Comparison of ENCODE assay signal across 23 cellular contexts in genomic region chr14:44463386-44464004, GRCh38. TPM values are rescaled to one million over a fixed set of nuclear protein-coding genes. Genes with fewer than 3 reads are reported as not detected.
DNase-seq lines count a peak whose midpoint lies in the region; ATAC-seq, FAIRE-seq and TF ChIP-seq lines count a peak whose summit lies in the region.
"Had no signal": no experiment of that assay in that cellular context is flagged by ENCODE, and none has a peak within 500 bp of the region (broad histone marks: within the 10 kb centered on the region; RNA-seq: fewer than 3 reads in every experiment).

No MANE protein-coding gene starts in this region.

- no peaks in the 10 kb centered on the region for H3K27me3 Mint-ChIP-seq in natural killer cell treated with Interleukin-12 subunit alpha and Interleukin-12 subunit beta and Interleukin-15 and Interleukin-18, amount 100 ng/mL, for 72 hours
- H3K27me3 Mint-ChIP-seq: activated naive CD8-positive, alpha-beta T cell treated with anti-CD3 and anti-CD28 coated beads for 36 hours; activated T-cell treated with anti-CD3 and anti-CD28 coated beads, Interleukin-2, amount 50 U/mL, for 24 hours; CD4-positive, alpha-beta T cell had no signal

- H3K27ac Mint-ChIP-seq in natural killer cell treated with Interleukin-12 subunit alpha and Interleukin-12 subunit beta and Interleukin-15 and Interleukin-18, amount 100 ng/mL, for 72 hours = no peak overlapping the region
- H3K27ac Mint-ChIP-seq: activated naive CD8-positive, alpha-beta T cell treated with anti-CD3 and anti-CD28 coated beads for 36 hours; activated T-cell treated with anti-CD3 and anti-CD28 coated beads, Interleukin-2, amount 50 U/mL, for 24 hours; CD4-positive, alpha-beta T cell had no signal

- H3K36me3 ChIP-seq in bronchial epithelial cell (ENCODE audit: control insufficient read depth, insufficient read depth, low read length) (no peaks in the 10 kb centered on the region), upper lobe of left lung (no peaks in the 10 kb centered on the region)

- peak; percentile 51 for DNase-seq in COLO668 (lab: John Stamatoyannopoulos, UW; ENCODE audit: unreplicated experiment)
- peak; percentile 48 for DNase-seq in NCI-H128 (lab: John Stamatoyannopoulos, UW; ENCODE audit: unreplicated experiment)
- DNase-seq in NCI-H2196 treated with DMSO at 0.1 percent for 48 hours (lab: John Stamatoyannopoulos, UW; ENCODE audit: unreplicated experiment) = peak; percentile 73
- no peak for DNase-seq in bronchial epithelial cell (ENCODE audit: low read depth)
- no peak for DNase-seq in upper lobe of left lung
- DNase-seq in natural killer cell treated with Interleukin-12 subunit alpha and Interleukin-12 subunit beta and Interleukin-15 and Interleukin-18, amount 100 ng/mL, for 72 hours (ENCODE audit: low spot score) = no peak
- DNase-seq in activated CD8-positive, alpha-beta memory T cell treated with anti-CD3 and anti-CD28 coated beads, Interleukin-2, amount 50 U/mL, for 48 hours = no peak
- DNase-seq: activated naive CD8-positive, alpha-beta T cell treated with anti-CD3 and anti-CD28 coated beads for 36 hours; activated T-cell treated with anti-CD3 and anti-CD28 coated beads, Interleukin-2, amount 50 U/mL, for 24 hours; caudate nucleus; CD4-positive, alpha-beta T cell; effector CD4-positive, alpha-beta T cell; GF-D8; H7; kidney glomerular epithelial cell; NCI-H526 treated with DMSO at 0.1 percent for 48 hours; right cardiac atrium had no signal

- no peak for TF ChIP-seq CTCF in bronchial epithelial cell (IDR thresholded peaks at IDR 0.05; ENCODE audit: insufficient read depth, low read length, severe bottlenecking)
- no peak for TF ChIP-seq CTCF in upper lobe of left lung (IDR thresholded peaks at IDR 0.05)

- FAIRE-seq in bronchial epithelial cell (lab: Jason Lieb, UNC) = peak; percentile 88
- FAIRE-seq: GM12892, RCC 7860 had no signal

- no peaks in the 10 kb centered on the region for H3K9me3 ChIP-seq in upper lobe of left lung

- H3K4me1 Mint-ChIP-seq in natural killer cell treated with Interleukin-12 subunit alpha and Interleukin-12 subunit beta and Interleukin-15 and Interleukin-18, amount 100 ng/mL, for 72 hours (ENCODE audit: low read depth in 2 of 2) = no peaks in the 10 kb centered on the region
- H3K4me1 Mint-ChIP-seq: activated naive CD8-positive, alpha-beta T cell treated with anti-CD3 and anti-CD28 coated beads for 36 hours had no signal

- H3K4me3 ChIP-seq in bronchial epithelial cell (ENCODE audit: low read depth, low read length) (no peak overlapping the region), upper lobe of left lung (no peak overlapping the region)
- H3K4me3 ChIP-seq: hepatocyte had no signal

- no peaks in the 10 kb centered on the region for H3K4me1 ChIP-seq in upper lobe of left lung

- 69 to 74% methylated on average over 4 of the region's 4 CpGs for WGBS in upper lobe of left lung, 2 donors

- H3K27me3 ChIP-seq in bronchial epithelial cell (ENCODE audit: control insufficient read depth, insufficient read depth, low read length) (no peaks in the 10 kb centered on the region), upper lobe of left lung (no peaks in the 10 kb centered on the region)
- H3K27me3 ChIP-seq: hepatocyte had no signal

- ATAC-seq in upper lobe of left lung (ENCODE audit: low FRiP score in 2 of 2) = no peak
- ATAC-seq in GM18870 (IDR thresholded peaks at IDR 0.05; ENCODE audit: unreplicated experiment) = no peak
- no peak for ATAC-seq in natural killer cell treated with Interleukin-12 subunit alpha and Interleukin-12 subunit beta and Interleukin-15 and Interleukin-18, amount 100 ng/mL, for 72 hours
- ATAC-seq: right cardiac atrium had no signal

- H3K27ac ChIP-seq in upper lobe of left lung = no peak overlapping the region
- H3K27ac ChIP-seq: hepatocyte had no signal

- no peak for TF ChIP-seq EP300 in upper lobe of left lung (IDR thresholded peaks at IDR 0.05)

- H3K4me3 Mint-ChIP-seq in natural killer cell treated with Interleukin-12 subunit alpha and Interleukin-12 subunit beta and Interleukin-15 and Interleukin-18, amount 100 ng/mL, for 72 hours = no peak overlapping the region
- H3K4me3 Mint-ChIP-seq: activated naive CD8-positive, alpha-beta T cell treated with anti-CD3 and anti-CD28 coated beads for 36 hours; activated T-cell treated with anti-CD3 and anti-CD28 coated beads, Interleukin-2, amount 50 U/mL, for 24 hours; CD4-positive, alpha-beta T cell had no signal

- H3K9me3 Mint-ChIP-seq in natural killer cell treated with Interleukin-12 subunit alpha and Interleukin-12 subunit beta and Interleukin-15 and Interleukin-18, amount 100 ng/mL, for 72 hours = peaks cover 19% of the 10 kb centered on the region

- peaks cover 4% of the 10 kb centered on the region for H3K36me3 Mint-ChIP-seq in natural killer cell treated with Interleukin-12 subunit alpha and Interleukin-12 subunit beta and Interleukin-15 and Interleukin-18, amount 100 ng/mL, for 72 hours
- H3K36me3 Mint-ChIP-seq: activated naive CD8-positive, alpha-beta T cell treated with anti-CD3 and anti-CD28 coated beads for 36 hours had no signal

- TF ChIP-seq POLR2A in upper lobe of left lung (IDR thresholded peaks at IDR 0.05) = no peak

RNA-seq across cellular contexts. Expression of gene FSCB, which starts 43.6 kb away (rescaled TPM):
- not detected in 2 replicates for total RNA-seq in bronchial epithelial cell
- total RNA-seq in upper lobe of left lung = 1 to 10 TPM in 1 of 6 donors, under 1 TPM in 2, not detected in 3; 0.15 to 2.1 (median 0.29) TPM
- not detected for total RNA-seq in natural killer cell treated with Interleukin-12 subunit alpha and Interleukin-12 subunit beta and Interleukin-15 and Interleukin-18, amount 100 ng/mL, for 72 hours
- total RNA-seq: activated naive CD8-positive, alpha-beta T cell treated with anti-CD3 and anti-CD28 coated beads for 36 hours; CD4-positive, alpha-beta T cell; H7; hepatocyte; LHCN-M2; mesenteric fat pad; right cardiac atrium had no signal

Comparison
In these comparisons a context has a peak if more than half of its experiments do, and no peak if none do; other contexts are left out.
1. DNase-seq: peak in COLO668 (single experiment), NCI-H128 (single experiment) and NCI-H2196 treated with DMSO at 0.1 percent for 48 hours (single experiment); none in bronchial epithelial cell (single experiment), upper lobe of left lung (0 of 2), natural killer cell treated with Interleukin-12 subunit alpha and Interleukin-12 subunit beta and Interleukin-15 and Interleukin-18, amount 100 ng/mL, for 72 hours (single experiment) and activated CD8-positive, alpha-beta memory T cell treated with anti-CD3 and anti-CD28 coated beads, Interleukin-2, amount 50 U/mL, for 48 hours (single experiment).